In the genomic region with DNA sequence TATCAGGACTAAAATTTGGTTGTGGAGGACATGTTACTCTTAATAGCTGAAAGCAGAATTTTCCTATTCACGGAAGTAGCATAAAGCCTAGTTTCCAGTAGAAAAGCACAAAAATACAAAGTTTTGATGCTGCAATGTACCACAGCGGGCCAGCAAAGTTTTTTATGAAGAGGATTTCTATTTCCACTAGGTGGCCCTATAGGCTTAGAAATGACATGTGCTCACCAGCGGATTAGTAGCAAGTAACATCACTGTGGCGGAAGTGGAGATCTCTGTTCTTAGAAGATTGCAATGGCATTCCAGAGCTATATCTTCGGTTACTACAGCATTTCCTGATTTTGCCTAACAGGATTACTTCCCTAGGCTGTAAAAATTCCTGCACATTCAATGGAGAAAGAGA, we compare ENCODE assay signal across 14 cellular contexts.
DNase-seq lines count a peak whose midpoint lies in the region; ATAC-seq, FAIRE-seq and TF ChIP-seq lines count a peak whose summit lies in the region.
"Had no signal": no experiment of that assay in that cellular context is flagged by ENCODE, and none has a peak within 500 bp of the region (broad histone marks: within the 10 kb centered on the region; RNA-seq: fewer than 3 reads in every experiment).

No MANE protein-coding gene starts in this region.

- no peaks in the 10 kb centered on the region for H3K79me2 ChIP-seq in K562 (ENCODE audit: control insufficient read depth, insufficient read depth, low read length)

- H3K36me3 ChIP-seq in K562 (ENCODE audit: control insufficient read depth, insufficient read depth, low read length), result no peaks in the 10 kb centered on the region
- H3K36me3 ChIP-seq: esophagus muscularis mucosa had no signal

- no peak overlapping the region for H2AFZ ChIP-seq in K562 (ENCODE audit: low read depth, low read length)

- H3K4me2 ChIP-seq in K562 (ENCODE audit: insufficient read depth, low read length), result no peak overlapping the region

- H3K9me3 Mint-ChIP-seq in type B pancreatic cell (peaks cover 12% of the 10 kb centered on the region), CD14-positive monocyte (peaks cover 11 to 31% (median 19%) of the 10 kb centered on the region in 7 donors)

- TF ChIP-seq POLR2A in K562 (conservative IDR thresholded peaks at IDR 0.05), result no peak

- no peaks in the 10 kb centered on the region for H3K9me1 ChIP-seq in K562 (ENCODE audit: control insufficient read depth, insufficient read depth, low read length)

- H3K4me3 ChIP-seq in K562, result no peak overlapping the region
- H3K4me3 ChIP-seq: esophagus muscularis mucosa had no signal

- TF ChIP-seq RAD21 in K562 (CRISPR knock-in tag; conservative IDR thresholded peaks at IDR 0.05 in 1 of 2, IDR thresholded peaks at IDR 0.05 in 1 of 2), result peak; percentile 79 to 85

- no peak for TF ChIP-seq EP300 in K562 (IDR thresholded peaks at IDR 0.05; ENCODE audit: low read length)

- POLR2A ChIA-PET in K562 (lab: Yijun Ruan, JAX), result no interaction called here

- ATAC-seq in K562 (peak; percentile 86), T-helper 17 cell (no peak)

- H3K36me3 Mint-ChIP-seq in type B pancreatic cell (no peaks in the 10 kb centered on the region), CD14-positive monocyte (no peaks in the 10 kb centered on the region), T-helper 17 cell (ENCODE audit: low read depth) (no peaks in the 10 kb centered on the region)

- H3K4me3 Mint-ChIP-seq in type B pancreatic cell (no peak overlapping the region), CD14-positive monocyte (no peak overlapping the region), T-helper 17 cell (no peak overlapping the region)
- H3K4me3 Mint-ChIP-seq: nephron had no signal

- H3K9ac ChIP-seq in K562 (ENCODE audit: insufficient read depth in 1 of 2, low read depth in 2 of 2, low read length in 2 of 2), result no peak overlapping the region

- BruUV-seq in K562 (replicated peaks; lab: Mats Ljungman, UMichigan), result no TSS peak

- intact Hi-C loops in K562 (cut with micrococcal nuclease), result loop anchor here (5.0 to 10.0 kb wide), 2 partner anchors 1299 to 1711 kb away; partner anchors contain the start of gene ADGRB3
- intact Hi-C loops in CD14-positive monocyte (cut with micrococcal nuclease), result no loop called here

- FAIRE-seq in K562 (lab: Jason Lieb, UNC), result peak; percentile 61
- FAIRE-seq: islet of Langerhans had no signal

- TF ChIP-seq CTCF in K562 (IDR thresholded peaks at IDR 0.05 in 2 of 3, conservative IDR thresholded peaks at IDR 0.05 in 1 of 3; ENCODE audit: insufficient read depth in 2 of 3, low read depth in 1 of 3, low read length in 3 of 3), result peak; percentile 47 to 68 (median 59)
- TF ChIP-seq CTCF in type B pancreatic cell (conservative IDR thresholded peaks at IDR 0.05), result peak; percentile 16
- no peak for TF ChIP-seq CTCF in CD14-positive monocyte (IDR thresholded peaks at IDR 0.05)

- DNase-seq in SIG-M5 treated with dmso at 0.1 percent for 504 hours (lab: John Stamatoyannopoulos, UW; ENCODE audit: unreplicated experiment) (peak; percentile 79), SIG-M5 (lab: John Stamatoyannopoulos, UW) (no peak), NCI-H69 (lab: John Stamatoyannopoulos, UW) (peak; percentile 36), K562 (ENCODE audit: extremely low read depth in 1 of 4, low spot score in 3 of 4) (peak; percentile 9 to 68 (median 16)), type B pancreatic cell (ENCODE audit: extremely low spot score, unreplicated experiment) (no peak), CD14-positive monocyte (ENCODE audit: low spot score) (no peak), T-helper 17 cell (no peak), ureter (ENCODE audit: low spot score) (no peak)
- DNase-seq: activated CD4-positive, CD25-positive, alpha-beta regulatory T cell treated with anti-CD3 and anti-CD28 coated beads, Interleukin-2, amount 50 U/mL, for 72 hours; NCI-H1092; stimulated activated CD4-positive, alpha-beta T cell treated with anti-CD3 and anti-CD28 coated beads, Interleukin-12 subunit alpha, Interleukin-12 subunit beta, amount 100 ng/mL, for 4 hours had no signal

- H3K27me3 ChIP-seq in K562 (ENCODE audit: control insufficient read depth in 2 of 2, insufficient read depth in 2 of 2, low read length in 2 of 2), result no peaks in the 10 kb centered on the region
- H3K27me3 ChIP-seq: esophagus muscularis mucosa had no signal

- in situ Hi-C loops in K562 (cut with MboI), result loop anchor here (10.0 kb wide), 1 partner anchor 1709 kb away; the partner anchor contains the start of gene ADGRB3

- CTCF ChIA-PET in K562 (lab: Yijun Ruan, JAX; ENCODE audit: low intra/inter-chr PET ratio), result interaction anchor here (0.9 kb wide), 1 partner anchor 1418 kb away, joined by 3 read pairs; no protein-coding TSS in a partner anchor

- WGBS in K562 (ENCODE audit: insufficient coverage, low coverage, missing lambda C conversion rate), result 1% methylated on average over 5 of the region's 5 CpGs

- no peaks in the 10 kb centered on the region for H4K20me1 ChIP-seq in K562 (replicated peaks; ENCODE audit: control insufficient read depth, insufficient read depth, low read length)

- no peaks in the 10 kb centered on the region for H3K4me1 ChIP-seq in K562 (replicated peaks in 1 of 2; ENCODE audit: control insufficient read depth in 2 of 2, insufficient read depth in 2 of 2, low read length in 2 of 2)
- H3K4me1 ChIP-seq: esophagus muscularis mucosa had no signal

- no peak overlapping the region for H3K27ac ChIP-seq in K562 (ENCODE audit: extremely low read depth, low read depth, low read length)
- H3K27ac ChIP-seq: esophagus muscularis mucosa had no signal

- H3K4me1 Mint-ChIP-seq in type B pancreatic cell (ENCODE audit: unreplicated experiment), result no peaks in the 10 kb centered on the region
- no peaks in the 10 kb centered on the region for H3K4me1 Mint-ChIP-seq in CD14-positive monocyte
- no peaks in the 10 kb centered on the region for H3K4me1 Mint-ChIP-seq in T-helper 17 cell
- H3K4me1 Mint-ChIP-seq: nephron had no signal

- no peaks in the 10 kb centered on the region for H3K9me3 ChIP-seq in K562 (replicated peaks; ENCODE audit: control insufficient read depth, insufficient read depth, low read depth, low read length)
- peaks cover 11% of the 10 kb centered on the region for H3K9me3 ChIP-seq in T-helper 17 cell (ENCODE audit: control insufficient read depth, low read length, poor library complexity, severe bottlenecking)

- H3K27me3 Mint-ChIP-seq in type B pancreatic cell (no peaks in the 10 kb centered on the region), CD14-positive monocyte (ENCODE audit: low read depth in 3 of 3) (no peaks in the 10 kb centered on the region), T-helper 17 cell (no peaks in the 10 kb centered on the region)

- no peak overlapping the region for H3K27ac Mint-ChIP-seq in type B pancreatic cell
- no peak overlapping the region for H3K27ac Mint-ChIP-seq in CD14-positive monocyte
- H3K27ac Mint-ChIP-seq in T-helper 17 cell, result no peak overlapping the region
- H3K27ac Mint-ChIP-seq: nephron had no signal

TF ChIP-seq in K562, 482 proteins besides CTCF, POLR2A, EP300 and RAD21 (continues in another document):
- TF ChIP-seq TRIM25 (IDR thresholded peaks at IDR 0.05; ENCODE audit: borderline replicate concordance) (no peak), SMC3 (conservative IDR thresholded peaks at IDR 0.05; ENCODE audit: insufficient read depth, low read depth, low read length) (peak; percentile 50), ARID2 (IDR thresholded peaks at IDR 0.05) (0 out of 2 replicates have a peak, but pooled peaks have one; percentile 18), ZC3H8 (IDR thresholded peaks at IDR 0.05) (no peak)
- TF ChIP-seq, protein P1, sequence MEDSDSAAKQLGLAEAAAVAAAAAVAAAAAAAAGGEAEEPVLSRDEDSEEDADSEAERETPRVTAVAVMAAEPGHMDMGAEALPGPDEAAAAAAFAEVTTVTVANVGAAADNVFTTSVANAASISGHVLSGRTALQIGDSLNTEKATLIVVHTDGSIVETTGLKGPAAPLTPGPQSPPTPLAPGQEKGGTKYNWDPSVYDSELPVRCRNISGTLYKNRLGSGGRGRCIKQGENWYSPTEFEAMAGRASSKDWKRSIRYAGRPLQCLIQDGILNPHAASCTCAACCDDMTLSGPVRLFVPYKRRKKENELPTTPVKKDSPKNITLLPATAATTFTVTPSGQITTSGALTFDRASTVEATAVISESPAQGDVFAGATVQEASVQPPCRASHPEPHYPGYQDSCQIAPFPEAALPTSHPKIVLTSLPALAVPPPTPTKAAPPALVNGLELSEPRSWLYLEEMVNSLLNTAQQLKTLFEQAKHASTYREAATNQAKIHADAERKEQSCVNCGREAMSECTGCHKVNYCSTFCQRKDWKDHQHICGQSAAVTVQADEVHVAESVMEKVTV (CRISPR knock-in tag; IDR thresholded peaks at IDR 0.05), result peak; percentile 59

Comparison
In these comparisons a context has a peak if more than half of its experiments do, and no peak if none do; other contexts are left out.
1. DNase-seq: peak in SIG-M5 treated with dmso at 0.1 percent for 504 hours (single experiment), NCI-H69 (single experiment) and K562 (4 of 4); none in SIG-M5 (single experiment), type B pancreatic cell (single experiment), CD14-positive monocyte (single experiment), T-helper 17 cell (0 of 3) and ureter (single experiment).